In genomic region chr6:43772571-43773049, GRCh38 we compare ENCODE assay signal across 8 cellular contexts. TPM values are rescaled to one million over a fixed set of nuclear protein-coding genes. Genes with fewer than 3 reads are reported as not detected.
A peak's percentile ranks its signal among the peaks of the same experiment; 100 is the strongest.
DNase-seq lines count a peak whose midpoint lies in the region; ATAC-seq and TF ChIP-seq lines count a peak whose summit lies in the region.

No MANE protein-coding gene starts in this region.

- H3K9me3 Mint-ChIP-seq in CD8-positive, alpha-beta memory T cell = no peaks in the 10 kb centered on the region

- no peak for TF ChIP-seq EP300 in suprapubic skin (IDR thresholded peaks at IDR 0.05)

- H3K36me3 Mint-ChIP-seq in CD8-positive, alpha-beta memory T cell = peaks cover 0 to 2% (median 0%) of the 10 kb centered on the region in 3 donors

- TF ChIP-seq CTCF in MM.1S (IDR thresholded peaks at IDR 0.05; ENCODE audit: low read length) (no peak), breast epithelium (IDR thresholded peaks at IDR 0.05) (no peak), left lung (IDR thresholded peaks at IDR 0.05) (no peak), suprapubic skin (IDR thresholded peaks at IDR 0.05) (no peak)

- CTCF ChIA-PET in CD8-positive, alpha-beta memory T cell (lab: Charles Lee) = interaction anchor here (1.0 to 2.7 kb wide), 6 partner anchors 10 to 307 kb away, joined by 3 to 11 read pairs (median 4); no protein-coding TSS in a partner anchor

- H3K27me3 ChIP-seq in CD8-positive, alpha-beta memory T cell (ENCODE audit: insufficient read depth, low read length, poor library complexity, severe bottlenecking) = peaks cover 25% of the 10 kb centered on the region
- H3K27me3 ChIP-seq in MM.1S (replicated peaks; ENCODE audit: insufficient read depth, low read length) = no peaks in the 10 kb centered on the region
- H3K27me3 ChIP-seq in breast epithelium = no peaks in the 10 kb centered on the region
- no peaks in the 10 kb centered on the region for H3K27me3 ChIP-seq in left lung
- H3K27me3 ChIP-seq in suprapubic skin = no peaks in the 10 kb centered on the region

- H4K20me1 ChIP-seq in MM.1S (ENCODE audit: insufficient read depth, low read length) = peaks cover 6% of the 10 kb centered on the region; the same call in 1 of the 2 replicates

- peaks cover 75% of the 10 kb centered on the region for H3K79me2 ChIP-seq in MM.1S (ENCODE audit: low read length)

- intact Hi-C loops in breast epithelium (cut with DNase I; ENCODE audit: low total_unique reads) = no loop called here
- intact Hi-C loops in left lung (cut with DNase I) = loop anchor here in 1 of 2 donors (5.0 kb wide), 1 partner anchor 105 kb away; no protein-coding TSS in a partner anchor

- H3K4me1 Mint-ChIP-seq in CD8-positive, alpha-beta memory T cell = peaks cover 14 to 33% (median 15%) of the 10 kb centered on the region in 3 donors

- H3F3A ChIP-seq in MM.1S (ENCODE audit: insufficient read depth, low read length) = peaks cover 18% of the 10 kb centered on the region

- peak overlapping the region; percentile 100 for H3K9ac ChIP-seq in MM.1S (ENCODE audit: low read length)

- H2AFZ ChIP-seq in MM.1S (ENCODE audit: low read length) = no peak overlapping the region

- H3K9me3 ChIP-seq in CD8-positive, alpha-beta memory T cell (ENCODE audit: low read length) = no peaks in the 10 kb centered on the region
- H3K9me3 ChIP-seq in MM.1S (replicated peaks; ENCODE audit: insufficient read depth, low read length) (no peaks in the 10 kb centered on the region), breast epithelium (no peaks in the 10 kb centered on the region), left lung (no peaks in the 10 kb centered on the region), suprapubic skin (no peaks in the 10 kb centered on the region)

- ATAC-seq in left lung = no peak

- DNase-seq in CD8-positive, alpha-beta memory T cell = no peak
- DNase-seq in MM.1S = peak; percentile 35
- no peak for DNase-seq in breast epithelium (ENCODE audit: low spot score in 2 of 2)
- no peak for DNase-seq in left lung
- DNase-seq in suprapubic skin (ENCODE audit: low spot score in 2 of 2) = no peak
- no peak for DNase-seq in DMS79 treated with DMSO at 0.1 percent for 48 hours (lab: John Stamatoyannopoulos, UW)
- DNase-seq in MV-4-11 (lab: John Stamatoyannopoulos, UW) = no peak
- no peak for DNase-seq in AG08396 (ENCODE audit: low spot score)

- peak overlapping the region; percentile 37 for H3K4me3 ChIP-seq in CD8-positive, alpha-beta memory T cell (ENCODE audit: low read length)
- H3K4me3 ChIP-seq in MM.1S (ENCODE audit: low read length) (peak overlapping the region; percentile 73), breast epithelium (peak overlapping the region; percentile 75 to 93 (median 76)), left lung (peak overlapping the region; percentile 83 to 93), suprapubic skin (peak overlapping the region; percentile 95)

- WGBS in suprapubic skin = 30% methylated on average over 6 of the region's 7 CpGs

- H3K27ac Mint-ChIP-seq in CD8-positive, alpha-beta memory T cell = no peak overlapping the region

- TF ChIP-seq POLR2A in breast epithelium (IDR thresholded peaks at IDR 0.05) (no peak), suprapubic skin (IDR thresholded peaks at IDR 0.05) (no peak)

- H3K4me3 Mint-ChIP-seq in CD8-positive, alpha-beta memory T cell = peak overlapping the region in 6 of 7 donors; percentile 68 to 84 (median 76)

- POLR2A ChIA-PET in CD8-positive, alpha-beta memory T cell (lab: Charles Lee) = no interaction called here

- peak overlapping the region; percentile 83 for H3K4me2 ChIP-seq in MM.1S (ENCODE audit: low read depth, low read length)

- H3K9me2 ChIP-seq in MM.1S (replicated peaks; ENCODE audit: insufficient read depth, low read length) = no peaks in the 10 kb centered on the region

- peak overlapping the region; percentile 92 for H3K27ac ChIP-seq in CD8-positive, alpha-beta memory T cell (ENCODE audit: low read depth, low read length)
- H3K27ac ChIP-seq in MM.1S (ENCODE audit: low read length) (peak overlapping the region; percentile 92), breast epithelium (peak overlapping the region; percentile 95 to 96), left lung (peak overlapping the region; percentile 92 to 96), suprapubic skin (peak overlapping the region; percentile 91)

- no peaks in the 10 kb centered on the region for H3K36me3 ChIP-seq in CD8-positive, alpha-beta memory T cell (ENCODE audit: insufficient read depth, low read length)
- H3K36me3 ChIP-seq in MM.1S (replicated peaks; ENCODE audit: insufficient read depth, low read length) (no peaks in the 10 kb centered on the region), breast epithelium (no peaks in the 10 kb centered on the region), left lung (peaks cover 0 to 25% of the 10 kb centered on the region in 2 donors), suprapubic skin (peaks cover 6% of the 10 kb centered on the region)

- peaks cover 17 to 32% of the 10 kb centered on the region in 2 donors for H3K27me3 Mint-ChIP-seq in CD8-positive, alpha-beta memory T cell

- H3K4me1 ChIP-seq in CD8-positive, alpha-beta memory T cell (ENCODE audit: insufficient read depth, low read length) = peaks cover 9% of the 10 kb centered on the region
- H3K4me1 ChIP-seq in MM.1S (ENCODE audit: low read length) = peaks cover 22% of the 10 kb centered on the region
- peaks cover 0 to 38% of the 10 kb centered on the region in 2 donors for H3K4me1 ChIP-seq in breast epithelium
- H3K4me1 ChIP-seq in left lung = peaks cover 20 to 61% of the 10 kb centered on the region in 2 donors
- H3K4me1 ChIP-seq in suprapubic skin = peaks cover 67% of the 10 kb centered on the region

RNA-seq across cellular contexts. Expression of gene VEGFA, which starts 2.6 kb away (rescaled TPM):
- 10 to 100 TPM; 16.4 to 17.5 TPM for total RNA-seq in CD8-positive, alpha-beta memory T cell
- polyA plus RNA-seq in CD8-positive, alpha-beta memory T cell = not detected
- total RNA-seq in breast epithelium (100 to 1,000 TPM; 123 to 230 (median 132) TPM), left lung (100 to 1,000 TPM; 147 to 154 TPM), suprapubic skin (100 to 1,000 TPM in 1 of 4 donors, 10 to 100 TPM in 3; 25.4 to 147 (median 43.6) TPM)

Comparison
In these comparisons a context has a peak if more than half of its experiments do, and no peak if none do; other contexts are left out.
1. H3K4me3 ChIP-seq: peak in every context shown above with its lines; median percentile 95 in suprapubic skin; 88 in left lung; 76 in breast epithelium; 73 in MM.1S; 37 in CD8-positive, alpha-beta memory T cell.